Comparison of ENCODE assay signal across 16 cellular contexts in genomic region chr15:31032959-31033358, GRCh38. TPM values are rescaled to one million over a fixed set of nuclear protein-coding genes. Genes with fewer than 3 reads are reported as not detected.
A peak's percentile ranks its signal among the peaks of the same experiment; 100 is the strongest.
DNase-seq lines count a peak whose midpoint lies in the region; FAIRE-seq and TF ChIP-seq lines count a peak whose summit lies in the region.
"Had no signal": no experiment of that assay in that cellular context is flagged by ENCODE, and none has a peak within 500 bp of the region (broad histone marks: within the 10 kb centered on the region; RNA-seq: fewer than 3 reads in every experiment).

No MANE protein-coding gene starts in this region.

- peak overlapping the region; percentile 57 for H2AFZ ChIP-seq in astrocyte (ENCODE audit: low read depth, low read length)

- H3K9me3 Mint-ChIP-seq in astrocyte (ENCODE audit: unreplicated experiment), result no peaks in the 10 kb centered on the region
- no peaks in the 10 kb centered on the region for H3K9me3 Mint-ChIP-seq in activated naive CD8-positive, alpha-beta T cell treated with anti-CD3 and anti-CD28 coated beads for 36 hours
- H3K9me3 Mint-ChIP-seq: activated CD4-positive, alpha-beta memory T cell treated with anti-CD3 and anti-CD28 coated beads for 36 hours; CD4-positive, alpha-beta T cell had no signal

- no peaks in the 10 kb centered on the region for H3K27me3 ChIP-seq in BJ (ENCODE audit: control insufficient read depth, insufficient read depth, low read length)
- H3K27me3 ChIP-seq in astrocyte (ENCODE audit: insufficient read depth, low read length), result no peaks in the 10 kb centered on the region
- H3K27me3 ChIP-seq in SJCRH30, result no peaks in the 10 kb centered on the region

- H3K27ac ChIP-seq in astrocyte (ENCODE audit: low read depth, low read length) (no peak overlapping the region), SJCRH30 (no peak overlapping the region)

- POLR2A ChIA-PET in BJ (lab: Charles Lee), result no interaction called here

- H3K4me2 ChIP-seq in astrocyte (ENCODE audit: low read length), result peak overlapping the region; percentile 24

- H4K20me1 ChIP-seq in astrocyte (ENCODE audit: insufficient read depth, low read length), result no peaks in the 10 kb centered on the region

- H3K9ac ChIP-seq in astrocyte (ENCODE audit: low read length), result no peak overlapping the region

- CTCF ChIA-PET in BJ (lab: Yijun Ruan, JAX), result no interaction called here

- H3K36me3 ChIP-seq in BJ (ENCODE audit: control insufficient read depth, insufficient read depth, low read length), result no peaks in the 10 kb centered on the region
- no peaks in the 10 kb centered on the region for H3K36me3 ChIP-seq in astrocyte (ENCODE audit: insufficient read depth, low read length)
- no peaks in the 10 kb centered on the region for H3K36me3 ChIP-seq in SJCRH30

- TF ChIP-seq CTCF in BJ (IDR thresholded peaks at IDR 0.05; ENCODE audit: insufficient read depth, low read depth, low read length), result no peak
- TF ChIP-seq CTCF in astrocyte (IDR thresholded peaks at IDR 0.05; ENCODE audit: insufficient read depth, low read depth, low read length), result no peak
- no peak for TF ChIP-seq CTCF in fibroblast of villous mesenchyme (IDR thresholded peaks at IDR 0.05; ENCODE audit: insufficient read depth, low read depth, low read length)

- no peak overlapping the region for H3K4me3 Mint-ChIP-seq in astrocyte (ENCODE audit: unreplicated experiment)
- H3K4me3 Mint-ChIP-seq in activated naive CD8-positive, alpha-beta T cell treated with anti-CD3 and anti-CD28 coated beads for 36 hours, result no peak overlapping the region
- H3K4me3 Mint-ChIP-seq: activated CD4-positive, alpha-beta memory T cell treated with anti-CD3 and anti-CD28 coated beads for 36 hours; CD4-positive, alpha-beta T cell had no signal

- H3K36me3 Mint-ChIP-seq in astrocyte (ENCODE audit: low read depth, unreplicated experiment), result no peaks in the 10 kb centered on the region
- no peaks in the 10 kb centered on the region for H3K36me3 Mint-ChIP-seq in activated naive CD8-positive, alpha-beta T cell treated with anti-CD3 and anti-CD28 coated beads for 36 hours
- H3K36me3 Mint-ChIP-seq: activated CD4-positive, alpha-beta memory T cell treated with anti-CD3 and anti-CD28 coated beads for 36 hours had no signal

- H3K27ac Mint-ChIP-seq in astrocyte (ENCODE audit: unreplicated experiment), result no peak overlapping the region
- H3K27ac Mint-ChIP-seq in activated naive CD8-positive, alpha-beta T cell treated with anti-CD3 and anti-CD28 coated beads for 36 hours, result no peak overlapping the region
- H3K27ac Mint-ChIP-seq: activated CD4-positive, alpha-beta memory T cell treated with anti-CD3 and anti-CD28 coated beads for 36 hours; CD4-positive, alpha-beta T cell; progenitor cell of endocrine pancreas had no signal

- H3K4me1 Mint-ChIP-seq in astrocyte (ENCODE audit: low read depth, unreplicated experiment), result peaks cover 23% of the 10 kb centered on the region
- H3K4me1 Mint-ChIP-seq in activated naive CD8-positive, alpha-beta T cell treated with anti-CD3 and anti-CD28 coated beads for 36 hours, result no peaks in the 10 kb centered on the region

- FAIRE-seq in astrocyte (lab: Jason Lieb, UNC), result no peak

- no peaks in the 10 kb centered on the region for H3K27me3 Mint-ChIP-seq in astrocyte (ENCODE audit: low read depth, unreplicated experiment)
- H3K27me3 Mint-ChIP-seq in activated naive CD8-positive, alpha-beta T cell treated with anti-CD3 and anti-CD28 coated beads for 36 hours, result peaks cover 4% of the 10 kb centered on the region
- H3K27me3 Mint-ChIP-seq: progenitor cell of endocrine pancreas had no signal

- H3K4me3 ChIP-seq in BJ (ENCODE audit: low read depth, low read length) (no peak overlapping the region), astrocyte (ENCODE audit: insufficient read depth, low read depth, low read length) (no peak overlapping the region), fibroblast of villous mesenchyme (ENCODE audit: low read depth, low read length) (no peak overlapping the region), SJCRH30 (no peak overlapping the region)

- no peaks in the 10 kb centered on the region for H3K9me3 ChIP-seq in astrocyte (ENCODE audit: insufficient read depth, low read depth, low read length)
- H3K9me3 ChIP-seq in SJCRH30 (replicated peaks), result no peaks in the 10 kb centered on the region

- no peaks in the 10 kb centered on the region for H3K79me2 ChIP-seq in astrocyte (ENCODE audit: insufficient read depth, low read length)

- DNase-seq in BJ (ENCODE audit: low read depth), result peak; percentile 87
- DNase-seq in astrocyte (ENCODE audit: low read depth), result peak; percentile 69
- DNase-seq in fibroblast of villous mesenchyme (ENCODE audit: low read depth), result peak; percentile 60
- peak; percentile 93 for DNase-seq in pulmonary artery endothelial cell (ENCODE audit: low read depth, low spot score)
- no peak for DNase-seq in NCI-H1436 (lab: John Stamatoyannopoulos, UW)
- no peak for DNase-seq in CD1c-positive myeloid dendritic cell (ENCODE audit: extremely low spot score)
- DNase-seq in activated naive CD8-positive, alpha-beta T cell treated with anti-CD3 and anti-CD28 coated beads for 36 hours, result no peak
- DNase-seq in SJCRH30, result no peak
- DNase-seq: activated CD4-positive, alpha-beta memory T cell treated with anti-CD3 and anti-CD28 coated beads for 36 hours; CD4-positive, alpha-beta T cell; Kasumi-1; NCI-H2029; NCI-H748 treated with DMSO at 0.1 percent for 48 hours; stimulated activated CD4-positive, alpha-beta T cell treated with anti-CD3 and anti-CD28 coated beads, Interleukin-4, amount 100 ng/mL, for 4 hours; stimulated activated naive CD4-positive, alpha-beta T cell had no signal

- H3K4me1 ChIP-seq in astrocyte (ENCODE audit: insufficient read depth, low read length) (peaks cover 10% of the 10 kb centered on the region), SJCRH30 (no peaks in the 10 kb centered on the region)

RNA-seq across cellular contexts. Expression of gene MTMR10, which starts 41.5 kb away (rescaled TPM):
- 13.7 and 20.4 TPM in 2 replicates for polyA plus RNA-seq in BJ (2011; rRNA removed)
- 11.6 and 11.8 TPM in 2 replicates for polyA minus RNA-seq in BJ (2011; rRNA and poly(A)+ RNA removed)
- total RNA-seq in astrocyte, result 11.9 and 14.8 TPM in 2 replicates
- 25.4 and 37.6 TPM in 2 replicates for total RNA-seq in fibroblast of villous mesenchyme
- 25.0 and 49.9 TPM in 2 replicates for total RNA-seq in pulmonary artery endothelial cell
- total RNA-seq in activated naive CD8-positive, alpha-beta T cell treated with anti-CD3 and anti-CD28 coated beads for 36 hours, result 10 to 100 TPM; 13.6 to 15.6 TPM
- 10.6 and 11.4 TPM in 2 replicates for total RNA-seq in SJCRH30 (2014; rRNA removed; shearing (Covaris generic))

Comparison
In these comparisons a context has a peak if more than half of its experiments do, and no peak if none do; other contexts are left out.
1. DNase-seq: peak in BJ (single experiment), astrocyte (single experiment), fibroblast of villous mesenchyme (single experiment) and pulmonary artery endothelial cell (single experiment); none in NCI-H1436 (single experiment), CD1c-positive myeloid dendritic cell (single experiment), activated naive CD8-positive, alpha-beta T cell treated with anti-CD3 and anti-CD28 coated beads for 36 hours (single experiment) and SJCRH30 (0 of 2).